In genomic region chr2:240566203-240567136, GRCh38 we compare ENCODE assay signal across 8 cellular contexts. TPM values are rescaled to one million over a fixed set of nuclear protein-coding genes. Genes with fewer than 3 reads are reported as not detected.
DNase-seq lines count a peak whose midpoint lies in the region; ATAC-seq and TF ChIP-seq lines count a peak whose summit lies in the region.

No MANE protein-coding gene starts in this region.

- peaks cover 5% of the 10 kb centered on the region for H3K36me3 Mint-ChIP-seq in activated naive CD4-positive, alpha-beta T cell treated with anti-CD3 and anti-CD28 coated beads, Interleukin-2, amount 50 U/mL, for 24 hours

- H3K9me2 ChIP-seq in SK-N-SH, result no peaks in the 10 kb centered on the region

- CTCF ChIA-PET in SK-N-SH (lab: Yijun Ruan, JAX), result interaction anchor here (0.6 to 2.9 kb wide), 19 partner anchors 10 to 579 kb away, joined by 3 to 31 read pairs (median 5); partner anchors contain the start of gene CAPN10

- peak overlapping the region; percentile 93 for H3K4me3 Mint-ChIP-seq in activated naive CD4-positive, alpha-beta T cell treated with anti-CD3 and anti-CD28 coated beads, Interleukin-2, amount 50 U/mL, for 24 hours

- peaks cover 35% of the 10 kb centered on the region for H3K79me2 ChIP-seq in SK-N-SH (ENCODE audit: insufficient read depth)

- H3K4me1 ChIP-seq in SK-N-SH (ENCODE audit: control insufficient read depth in 1 of 2, insufficient read depth in 2 of 2, low read depth in 1 of 2, low read length in 1 of 2) (peaks cover 36 to 42% of the 10 kb centered on the region in 2 experiments), upper lobe of right lung (peaks cover 77% of the 10 kb centered on the region)

- intact Hi-C loops in head of caudate nucleus (cut with DNase I) (no loop called here), posterior cingulate gyrus (cut with DNase I) (loop anchor here (10.0 kb wide), 1 partner anchor 258 kb away; the partner anchor contains the start of gene KIF1A), upper lobe of right lung (cut with DNase I) (no loop called here)

- POLR2A ChIA-PET in SK-N-SH (lab: Yijun Ruan, JAX), result interaction anchor here (0.7 to 2.6 kb wide), 3 partner anchors 10 to 20 kb away, joined by 3 to 18 read pairs (median 3); partner anchors contain the start of gene CAPN10

- H3K27ac ChIP-seq in SK-N-SH (ENCODE audit: low read depth in 2 of 2, low read length in 1 of 2) (peak overlapping the region; percentile 74 to 80), upper lobe of right lung (peak overlapping the region; percentile 93)

- WGBS in SK-N-SH (ENCODE audit: low lambda C conversion rate), result 4% methylated on average over 15 of the region's 53 CpGs

- DNase-seq in GM03348 (ENCODE audit: low spot score) (peak; percentile 96), H4 (ENCODE audit: low spot score) (peak; percentile 86), LoVo (ENCODE audit: low spot score) (peak; percentile 91), SK-N-SH (peak; percentile 92), head of caudate nucleus (peak; percentile 82 to 96 (median 93)), posterior cingulate gyrus (peak; percentile 71 to 99 (median 88)), upper lobe of right lung (peak; percentile 98)

- peak; percentile 19 for TF ChIP-seq RAD21 in SK-N-SH (IDR thresholded peaks at IDR 0.05; ENCODE audit: low read length)

- H3K36me3 ChIP-seq in SK-N-SH (replicated peaks in 1 of 2; ENCODE audit: control insufficient read depth in 1 of 2, insufficient read depth in 2 of 2, low read length in 1 of 2) (peaks cover 0 to 7% of the 10 kb centered on the region in 2 experiments), upper lobe of right lung (no peaks in the 10 kb centered on the region)

- peak overlapping the region; percentile 64 for H3K9ac ChIP-seq in SK-N-SH

- H3K9me3 ChIP-seq in SK-N-SH, result no peaks in the 10 kb centered on the region
- no peaks in the 10 kb centered on the region for H3K9me3 ChIP-seq in upper lobe of right lung

- peak overlapping the region; percentile 97 for H3K27ac Mint-ChIP-seq in activated naive CD4-positive, alpha-beta T cell treated with anti-CD3 and anti-CD28 coated beads, Interleukin-2, amount 50 U/mL, for 24 hours

- TF ChIP-seq CTCF in SK-N-SH (IDR thresholded peaks at IDR 0.05) (peak; percentile 72), upper lobe of right lung (IDR thresholded peaks at IDR 0.05) (peak; percentile 88)

- peak overlapping the region; percentile 70 to 73 for H3K4me3 ChIP-seq in SK-N-SH (ENCODE audit: low read depth in 2 of 2, low read length in 1 of 2)
- peak overlapping the region; percentile 83 for H3K4me3 ChIP-seq in upper lobe of right lung

- peak; percentile 87 for ATAC-seq in upper lobe of right lung

- no peaks in the 10 kb centered on the region for H3K9me3 Mint-ChIP-seq in activated naive CD4-positive, alpha-beta T cell treated with anti-CD3 and anti-CD28 coated beads, Interleukin-2, amount 50 U/mL, for 24 hours

- H4K20me1 ChIP-seq in SK-N-SH (ENCODE audit: insufficient read depth), result 0 out of 2 replicates have a peak, but pooled peaks cover 12% of the 10 kb centered on the region

- no peak for TF ChIP-seq EP300 in SK-N-SH (IDR thresholded peaks at IDR 0.05; ENCODE audit: borderline replicate concordance in 1 of 2, low read depth in 1 of 2, low read length in 1 of 2)

- peaks cover 76% of the 10 kb centered on the region for H3K4me1 Mint-ChIP-seq in activated naive CD4-positive, alpha-beta T cell treated with anti-CD3 and anti-CD28 coated beads, Interleukin-2, amount 50 U/mL, for 24 hours

- peak overlapping the region; percentile 91 for H2AFZ ChIP-seq in SK-N-SH (ENCODE audit: low read depth)

- H3K27me3 ChIP-seq in SK-N-SH (ENCODE audit: insufficient read depth) (no peaks in the 10 kb centered on the region), upper lobe of right lung (no peaks in the 10 kb centered on the region)

- peaks cover 16% of the 10 kb centered on the region for H3F3A ChIP-seq in SK-N-SH (replicated peaks; ENCODE audit: insufficient read depth)

- H3K4me2 ChIP-seq in SK-N-SH, result peak overlapping the region; percentile 98

- H3K27me3 Mint-ChIP-seq in activated naive CD4-positive, alpha-beta T cell treated with anti-CD3 and anti-CD28 coated beads, Interleukin-2, amount 50 U/mL, for 24 hours, result no peaks in the 10 kb centered on the region

TF ChIP-seq in SK-N-SH, 30 proteins besides CTCF, POLR2A, EP300 and RAD21:
- TF ChIP-seq REST (IDR thresholded peaks at IDR 0.05; ENCODE audit: low read depth, low read length) (0 out of 2 replicates have a peak, but pooled peaks have one; percentile 2), RFX5 (IDR thresholded peaks at IDR 0.05; ENCODE audit: low read length) (no peak), ELF1 (IDR thresholded peaks at IDR 0.05) (0 out of 2 replicates have a peak, but pooled peaks have one; percentile 7), MXI1 (IDR thresholded peaks at IDR 0.05; ENCODE audit: low read depth, low read length) (no peak; the same call in 1 of the 2 replicates), NRF1 (IDR thresholded peaks at IDR 0.05; ENCODE audit: low read depth, low read length) (peak; percentile 47), TAF1 (IDR thresholded peaks at IDR 0.05; ENCODE audit: borderline replicate concordance, low read depth, low read length) (no peak; the same call in 1 of the 2 replicates), SMC3 (IDR thresholded peaks at IDR 0.05; ENCODE audit: low read depth, low read length) (no peak; the same call in 1 of the 2 replicates), MAX (IDR thresholded peaks at IDR 0.05; ENCODE audit: low read depth) (peak; percentile 45; the same call in 1 of the 2 replicates), CHD2 (IDR thresholded peaks at IDR 0.05; ENCODE audit: low read length, partially characterized antibody) (peak; percentile 14)

RNA-seq across cellular contexts. Expression of gene RNPEPL1, which starts 1.8 kb away (rescaled TPM):
- total RNA-seq in H4 (2014; rRNA removed; shearing (Covaris generic)), result 2.7 and 8.1 TPM in 2 replicates
- 13.3 and 14.3 TPM in 2 replicates for polyA plus RNA-seq in SK-N-SH (2012; rRNA removed)
- polyA plus RNA-seq in SK-N-SH (2012; cell fraction: cytosol; rRNA removed), result 4.9 and 9.6 TPM in 2 replicates
- 41.2 and 59.3 TPM in 2 replicates for polyA plus RNA-seq in SK-N-SH (2012; cell fraction: nucleus; rRNA removed)
- total RNA-seq in upper lobe of right lung, result 88.6 TPM

RNA-seq across cellular contexts. Expression of gene DUSP28, which starts 6.3 kb away (rescaled TPM):
- total RNA-seq in H4 (2014; rRNA removed; shearing (Covaris generic)), result 2.2 and 5.6 TPM in 2 replicates
- polyA plus RNA-seq in SK-N-SH (2012; rRNA removed), result 4.1 and 6.4 TPM in 2 replicates
- polyA plus RNA-seq in SK-N-SH (2012; cell fraction: cytosol; rRNA removed), result 5.2 and 5.8 TPM in 2 replicates
- polyA plus RNA-seq in SK-N-SH (2012; cell fraction: nucleus; rRNA removed), result 4.5 and 5.9 TPM in 2 replicates
- total RNA-seq in upper lobe of right lung, result 5.3 TPM

RNA-seq across cellular contexts. Expression of gene ANKMY1, which starts 8.7 kb away (rescaled TPM):
- 6.1 and 12.7 TPM in 2 replicates for total RNA-seq in H4 (2014; rRNA removed; shearing (Covaris generic))
- 12.1 and 15.9 TPM in 2 replicates for polyA plus RNA-seq in SK-N-SH (2012; rRNA removed)
- polyA plus RNA-seq in SK-N-SH (2012; cell fraction: cytosol; rRNA removed), result 5.0 and 7.1 TPM in 2 replicates
- polyA plus RNA-seq in SK-N-SH (2012; cell fraction: nucleus; rRNA removed), result 56.7 and 59.6 TPM in 2 replicates
- 19.3 TPM for total RNA-seq in upper lobe of right lung

RNA-seq across cellular contexts. Expression of gene CAPN10, which starts 20.1 kb away (rescaled TPM):
- total RNA-seq in H4 (2014; rRNA removed; shearing (Covaris generic)), result 3.1 and 5.7 TPM in 2 replicates
- 24.0 and 28.1 TPM in 2 replicates for polyA plus RNA-seq in SK-N-SH (2012; rRNA removed)
- polyA plus RNA-seq in SK-N-SH (2012; cell fraction: cytosol; rRNA removed), result 7.5 and 13.2 TPM in 2 replicates
- polyA plus RNA-seq in SK-N-SH (2012; cell fraction: nucleus; rRNA removed), result 110 and 163 TPM in 2 replicates
- total RNA-seq in upper lobe of right lung, result 31.8 TPM

RNA-seq across cellular contexts. Expression of gene GPR35, which starts 58.8 kb away (rescaled TPM):
- total RNA-seq in H4 (2014; rRNA removed; shearing (Covaris generic)), result 0.75 and 0.86 TPM in 2 replicates
- polyA plus RNA-seq in SK-N-SH (2012; rRNA removed), result 1.2 and 1.3 TPM in 2 replicates
- 0.31 and 0.37 TPM in 2 replicates for polyA plus RNA-seq in SK-N-SH (2012; cell fraction: cytosol; rRNA removed)
- 8.6 and 12.4 TPM in 2 replicates for polyA plus RNA-seq in SK-N-SH (2012; cell fraction: nucleus; rRNA removed)
- total RNA-seq in upper lobe of right lung, result 3.4 TPM

Comparison
In these comparisons a context has a peak if more than half of its experiments do, and no peak if none do; other contexts are left out.
1. Peak in every context shown above with its lines: DNase-seq, ATAC-seq, H3K4me3 ChIP-seq and H3K27ac ChIP-seq.